In the genomic region with DNA sequence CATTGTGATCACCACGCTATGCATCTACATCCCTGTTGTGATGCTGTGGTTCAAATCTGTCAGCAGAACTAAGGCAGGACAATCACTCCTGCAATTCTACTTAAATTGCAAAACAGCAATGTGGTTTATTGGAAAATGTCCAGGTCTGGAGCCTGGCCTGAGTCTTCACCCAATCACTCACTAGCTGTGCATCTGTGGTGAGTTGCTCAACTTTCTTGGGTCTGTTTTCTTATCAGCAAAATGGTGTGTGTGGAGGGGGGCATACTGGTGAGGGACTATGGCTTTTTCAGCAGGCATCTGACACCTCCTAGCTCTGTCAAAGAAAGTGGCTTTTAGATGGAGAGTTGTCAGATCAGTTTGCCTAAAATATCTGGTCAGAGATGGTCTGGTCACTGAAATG, we compare ENCODE assay signal across 17 cellular contexts.
DNase-seq lines count a peak whose midpoint lies in the region; ATAC-seq, FAIRE-seq and TF ChIP-seq lines count a peak whose summit lies in the region.
"Had no signal": no experiment of that assay in that cellular context is flagged by ENCODE, and none has a peak within 500 bp of the region (broad histone marks: within the 10 kb centered on the region; RNA-seq: fewer than 3 reads in every experiment).

No MANE protein-coding gene starts in this region.

- no peaks in the 10 kb centered on the region for H3K36me3 ChIP-seq in astrocyte (ENCODE audit: insufficient read depth, low read length)
- no peaks in the 10 kb centered on the region for H3K36me3 ChIP-seq in CD8-positive, alpha-beta memory T cell (ENCODE audit: insufficient read depth, low read length)
- H3K36me3 ChIP-seq: neutrophil, tibial nerve had no signal

- H3K27me3 Mint-ChIP-seq in astrocyte (ENCODE audit: low read depth, unreplicated experiment), result no peaks in the 10 kb centered on the region
- peaks cover 0 to 2% of the 10 kb centered on the region in 2 donors for H3K27me3 Mint-ChIP-seq in CD8-positive, alpha-beta memory T cell
- H3K27me3 Mint-ChIP-seq: activated CD4-positive, alpha-beta memory T cell treated with anti-CD3 and anti-CD28 coated beads, Interleukin-2, amount 10 ng/mL, durations not matched to agents 7 days and 5 days; dendritic cell treated with granulocyte-macrophage colony-stimulating factor and Interleukin-4, amounts not matched to agents 40 ng/mL and 50 ng/mL, for 4 days had no signal

- H3K27ac Mint-ChIP-seq in astrocyte (ENCODE audit: unreplicated experiment), result no peak overlapping the region
- no peak overlapping the region for H3K27ac Mint-ChIP-seq in CD8-positive, alpha-beta memory T cell
- H3K27ac Mint-ChIP-seq: activated CD4-positive, alpha-beta memory T cell treated with anti-CD3 and anti-CD28 coated beads, Interleukin-2, amount 10 ng/mL, durations not matched to agents 7 days and 5 days; dendritic cell treated with granulocyte-macrophage colony-stimulating factor and Interleukin-4, amounts not matched to agents 40 ng/mL and 50 ng/mL, for 4 days had no signal

- no peaks in the 10 kb centered on the region for H3K9me3 Mint-ChIP-seq in astrocyte (ENCODE audit: unreplicated experiment)
- peaks cover 0 to 16% (median 5%) of the 10 kb centered on the region in 5 donors for H3K9me3 Mint-ChIP-seq in CD8-positive, alpha-beta memory T cell
- H3K9me3 Mint-ChIP-seq: dendritic cell treated with granulocyte-macrophage colony-stimulating factor and Interleukin-4, amounts not matched to agents 40 ng/mL and 50 ng/mL, for 4 days had no signal

- H3K9me3 ChIP-seq in astrocyte (ENCODE audit: insufficient read depth, low read depth, low read length), result no peaks in the 10 kb centered on the region
- no peaks in the 10 kb centered on the region for H3K9me3 ChIP-seq in CD8-positive, alpha-beta memory T cell (ENCODE audit: low read length)
- H3K9me3 ChIP-seq: neutrophil, tibial nerve had no signal

- intact Hi-C loops in left cardiac atrium (cut with DNase I) (no loop called here), posterior vena cava (cut with DNase I) (no loop called here)

- POLR2A ChIA-PET in CD8-positive, alpha-beta memory T cell (lab: Charles Lee), result no interaction called here

- peaks cover 19% of the 10 kb centered on the region for H3K4me1 Mint-ChIP-seq in astrocyte (ENCODE audit: low read depth, unreplicated experiment)
- no peaks in the 10 kb centered on the region for H3K4me1 Mint-ChIP-seq in CD8-positive, alpha-beta memory T cell
- H3K4me1 Mint-ChIP-seq: activated CD4-positive, alpha-beta memory T cell treated with anti-CD3 and anti-CD28 coated beads, Interleukin-2, amount 10 ng/mL, durations not matched to agents 7 days and 5 days had no signal

- no peaks in the 10 kb centered on the region for H4K20me1 ChIP-seq in astrocyte (ENCODE audit: insufficient read depth, low read length)

- no peak for TF ChIP-seq CTCF in astrocyte (IDR thresholded peaks at IDR 0.05; ENCODE audit: insufficient read depth, low read depth, low read length)

- no peaks in the 10 kb centered on the region for H3K79me2 ChIP-seq in astrocyte (ENCODE audit: insufficient read depth, low read length)

- H3K27me3 ChIP-seq in astrocyte (ENCODE audit: insufficient read depth, low read length), result no peaks in the 10 kb centered on the region
- H3K27me3 ChIP-seq in CD8-positive, alpha-beta memory T cell (ENCODE audit: insufficient read depth, low read length, poor library complexity, severe bottlenecking), result no peaks in the 10 kb centered on the region
- H3K27me3 ChIP-seq: neutrophil, tibial nerve had no signal

- no peak overlapping the region for H3K9ac ChIP-seq in astrocyte (ENCODE audit: low read length)

- H3K4me3 Mint-ChIP-seq in astrocyte (ENCODE audit: unreplicated experiment), result no peak overlapping the region
- no peak overlapping the region for H3K4me3 Mint-ChIP-seq in CD8-positive, alpha-beta memory T cell
- H3K4me3 Mint-ChIP-seq: activated CD4-positive, alpha-beta memory T cell treated with anti-CD3 and anti-CD28 coated beads, Interleukin-2, amount 10 ng/mL, durations not matched to agents 7 days and 5 days; dendritic cell treated with granulocyte-macrophage colony-stimulating factor and Interleukin-4, amounts not matched to agents 40 ng/mL and 50 ng/mL, for 4 days had no signal

- no peak overlapping the region for H3K4me2 ChIP-seq in astrocyte (ENCODE audit: low read length)

- FAIRE-seq in astrocyte (lab: Jason Lieb, UNC), result no peak

- no peak overlapping the region for H2AFZ ChIP-seq in astrocyte (ENCODE audit: low read depth, low read length)

- CTCF ChIA-PET in CD8-positive, alpha-beta memory T cell (lab: Charles Lee), result no interaction called here

- H3K27ac ChIP-seq in astrocyte (ENCODE audit: low read depth, low read length), result no peak overlapping the region
- H3K27ac ChIP-seq in CD8-positive, alpha-beta memory T cell (ENCODE audit: low read depth, low read length), result no peak overlapping the region
- H3K27ac ChIP-seq: neutrophil, tibial nerve had no signal

- no peak overlapping the region for H3K4me3 ChIP-seq in astrocyte (ENCODE audit: insufficient read depth, low read depth, low read length)
- H3K4me3 ChIP-seq in skeletal muscle cell (ENCODE audit: low read depth, low read length), result no peak overlapping the region
- no peak overlapping the region for H3K4me3 ChIP-seq in CD8-positive, alpha-beta memory T cell (ENCODE audit: low read length)
- H3K4me3 ChIP-seq: tibial nerve had no signal

- DNase-seq in H4 (ENCODE audit: low spot score) (peak; percentile 63), astrocyte (ENCODE audit: low read depth) (peak; percentile 77), left cardiac atrium (no peak), skeletal muscle cell (ENCODE audit: low read depth) (peak; percentile 23), posterior vena cava (ENCODE audit: low spot score) (no peak), ureter (ENCODE audit: low spot score) (no peak)
- DNase-seq in CD8-positive, alpha-beta memory T cell, result no peak
- DNase-seq in activated CD4-positive, alpha-beta T cell treated with anti-CD3 and anti-CD28 coated beads, Interleukin-2, amount 50 U/mL, for 48 hours, result no peak
- DNase-seq: activated CD4-positive, alpha-beta memory T cell treated with anti-CD3 and anti-CD28 coated beads, Interleukin-2, amount 10 ng/mL, durations not matched to agents 7 days and 5 days; activated naive CD4-positive, alpha-beta T cell; glutamatergic neuron; NCI-H1092; NCI-H524 treated with DMSO at 0.1 percent for 48 hours; RPMI8226 had no signal

- no peaks in the 10 kb centered on the region for H3K4me1 ChIP-seq in astrocyte (ENCODE audit: insufficient read depth, low read length)
- no peaks in the 10 kb centered on the region for H3K4me1 ChIP-seq in CD8-positive, alpha-beta memory T cell (ENCODE audit: insufficient read depth, low read length)
- H3K4me1 ChIP-seq: tibial nerve had no signal

- peak; percentile 81 to 87 for ATAC-seq in left cardiac atrium

- no peaks in the 10 kb centered on the region for H3K36me3 Mint-ChIP-seq in astrocyte (ENCODE audit: low read depth, unreplicated experiment)
- no peaks in the 10 kb centered on the region for H3K36me3 Mint-ChIP-seq in CD8-positive, alpha-beta memory T cell

Comparison
In these comparisons a context has a peak if more than half of its experiments do, and no peak if none do; other contexts are left out.
1. DNase-seq: peak in H4 (single experiment), astrocyte (single experiment) and skeletal muscle cell (single experiment); none in left cardiac atrium (single experiment), posterior vena cava (single experiment), ureter (single experiment), CD8-positive, alpha-beta memory T cell (0 of 5) and activated CD4-positive, alpha-beta T cell treated with anti-CD3 and anti-CD28 coated beads, Interleukin-2, amount 50 U/mL, for 48 hours (0 of 2).